Comparison of ENCODE assay signal across 25 cellular contexts in genomic region chr19:7907544-7907943, GRCh38. TPM values are rescaled to one million over a fixed set of nuclear protein-coding genes. Genes with fewer than 3 reads are reported as not detected.
DNase-seq lines count a peak whose midpoint lies in the region; ATAC-seq and TF ChIP-seq lines count a peak whose summit lies in the region.
"Had no signal": no experiment of that assay in that cellular context is flagged by ENCODE, and none has a peak within 500 bp of the region (broad histone marks: within the 10 kb centered on the region; RNA-seq: fewer than 3 reads in every experiment).

No MANE protein-coding gene starts in this region.

- 96% methylated on average over 11 of the region's 11 CpGs for WGBS in mesenchymal stem cell

- H2BK12ac ChIP-seq in mesenchymal stem cell (ENCODE audit: low read length in 2 of 2) = no peak overlapping the region

- POLR2A ChIA-PET in RWPE1 (lab: Yijun Ruan, JAX; ENCODE audit: low non-redundant PET) = interaction anchor here (0.6 to 0.7 kb wide), 2 partner anchors 12 to 39 kb away, joined by 3 to 5 read pairs; partner anchors contain the start of gene SNAPC2

- H3K79me1 ChIP-seq in mesenchymal stem cell (replicated peaks; ENCODE audit: low read length, poor library complexity, severe bottlenecking) = peaks cover 51% of the 10 kb centered on the region

- H3K9ac ChIP-seq in mesenchymal stem cell (ENCODE audit: low read length) = no peak overlapping the region

- peak overlapping the region in 1 of 2 donors; percentile 69 for H3K27ac Mint-ChIP-seq in natural killer cell
- H3K27ac Mint-ChIP-seq: CD14-positive monocyte had no signal

- H3K27me3 Mint-ChIP-seq in natural killer cell (ENCODE audit: low read depth in 2 of 2) = peaks cover 0 to 3% of the 10 kb centered on the region in 2 donors

- H3K4me3 ChIP-seq in left ventricle myocardium inferior = no peak overlapping the region
- peak overlapping the region in 1 of 2 experiments; percentile 15 for H3K4me3 ChIP-seq in mesenchymal stem cell (ENCODE audit: insufficient read depth in 1 of 2, low read depth in 1 of 2, low read length in 2 of 2)
- no peak overlapping the region for H3K4me3 ChIP-seq in upper lobe of right lung

- H3K36me3 Mint-ChIP-seq in natural killer cell = no peaks in the 10 kb centered on the region

- no peaks in the 10 kb centered on the region for H3K9me3 Mint-ChIP-seq in natural killer cell

- H3K23ac ChIP-seq in mesenchymal stem cell (ENCODE audit: low read length in 2 of 2) = no peak overlapping the region

- H3K36me3 ChIP-seq in left ventricle myocardium inferior (peaks cover 53% of the 10 kb centered on the region), mesenchymal stem cell (ENCODE audit: control insufficient read depth in 1 of 2, insufficient read depth in 2 of 2, low read depth in 1 of 2, low read length in 2 of 2) (peaks cover 32 to 68% of the 10 kb centered on the region in 2 experiments), upper lobe of right lung (peaks cover 33% of the 10 kb centered on the region)

- H2AK5ac ChIP-seq in mesenchymal stem cell (ENCODE audit: low read length, severe bottlenecking) = no peak overlapping the region

- no peaks in the 10 kb centered on the region for H3K9me3 ChIP-seq in left ventricle myocardium inferior (replicated peaks)
- no peaks in the 10 kb centered on the region for H3K9me3 ChIP-seq in mesenchymal stem cell (ENCODE audit: control insufficient read depth, low read length)
- no peaks in the 10 kb centered on the region for H3K9me3 ChIP-seq in upper lobe of right lung

- H2AFZ ChIP-seq in mesenchymal stem cell (ENCODE audit: low read depth, low read length) = no peak overlapping the region

- H2BK120ac ChIP-seq in mesenchymal stem cell (ENCODE audit: low read depth, low read length) = no peak overlapping the region

- CTCF ChIA-PET in RWPE1 (lab: Yijun Ruan, JAX) = no interaction called here

- no peak overlapping the region for H3K14ac ChIP-seq in mesenchymal stem cell (ENCODE audit: low read length in 2 of 2)

- peak overlapping the region; percentile 43 for H4K8ac ChIP-seq in mesenchymal stem cell (ENCODE audit: low read length)

- H3K4me1 ChIP-seq in left ventricle myocardium inferior (peaks cover 53% of the 10 kb centered on the region), mesenchymal stem cell (ENCODE audit: control insufficient read depth, insufficient read depth, low read depth, low read length) (peaks cover 41% of the 10 kb centered on the region), upper lobe of right lung (peaks cover 19% of the 10 kb centered on the region)

- H2BK5ac ChIP-seq in mesenchymal stem cell (ENCODE audit: low read depth, low read length, poor library complexity, severe bottlenecking) = no peak overlapping the region

- H3K18ac ChIP-seq in mesenchymal stem cell (ENCODE audit: low read depth in 1 of 2, low read length in 2 of 2) = no peak overlapping the region

- H3K4me3 Mint-ChIP-seq in natural killer cell = no peak overlapping the region

- no peak overlapping the region for H3K4me2 ChIP-seq in mesenchymal stem cell (ENCODE audit: low read length, poor library complexity, severe bottlenecking)

- intact Hi-C loops in left ventricle myocardium inferior (cut with micrococcal nuclease) (no loop called here), left ventricle myocardium superior (cut with micrococcal nuclease) (no loop called here), upper lobe of right lung (cut with DNase I) (no loop called here), natural killer cell (cut with micrococcal nuclease) (no loop called here)

- ATAC-seq in left ventricle myocardium superior = no peak
- ATAC-seq in upper lobe of right lung = no peak
- ATAC-seq in natural killer cell = no peak
- no peak for ATAC-seq in HG02970 (IDR thresholded peaks at IDR 0.05; ENCODE audit: low FRiP score, unreplicated experiment)
- ATAC-seq: HCT116 had no signal

- H3K4me1 Mint-ChIP-seq in natural killer cell = peaks cover 20 to 48% of the 10 kb centered on the region in 2 donors

- H3K27ac ChIP-seq in left ventricle myocardium inferior (replicated peaks) (peak overlapping the region; percentile 23), RWPE1 (peak overlapping the region; percentile 50), mesenchymal stem cell (ENCODE audit: low read length, poor library complexity, severe bottlenecking) (no peak overlapping the region), upper lobe of right lung (no peak overlapping the region)

- H3K4ac ChIP-seq in mesenchymal stem cell (ENCODE audit: low read depth in 1 of 2, low read length in 2 of 2) = no peak overlapping the region

- H3K27me3 ChIP-seq in left ventricle myocardium inferior (ENCODE audit: low read depth) (no peaks in the 10 kb centered on the region), mesenchymal stem cell (ENCODE audit: control insufficient read depth in 1 of 2, insufficient read depth in 1 of 2, low read length in 2 of 2) (no peaks in the 10 kb centered on the region), upper lobe of right lung (no peaks in the 10 kb centered on the region)

- DNase-seq in left ventricle myocardium inferior (no peak), left ventricle myocardium superior (no peak), RWPE1 (ENCODE audit: low spot score) (no peak), mesenchymal stem cell (no peak), upper lobe of right lung (peak; percentile 64), natural killer cell (no peak)
- no peak for DNase-seq in stimulated activated CD8-positive, alpha-beta memory T cell treated with anti-CD3 and anti-CD28 coated beads, Interleukin-4, amount 100 ng/mL, for 48 hours
- DNase-seq: AML-193, DMS53, EL, GF-D8, GOT3, KBM-7, MV-4-11, NCI-H1694, NCI-H2081 treated with DMSO at 0.1 percent for 48 hours, NCI-H2171 treated with DMSO at 0.1 percent for 48 hours, NCI-H524 treated with DMSO at 0.1 percent for 48 hours, NCI-H82, SHP77 had no signal

- H4K91ac ChIP-seq in mesenchymal stem cell (ENCODE audit: low read length) = no peak overlapping the region

- TF ChIP-seq CTCF in left ventricle myocardium inferior (IDR thresholded peaks at IDR 0.05; ENCODE audit: borderline replicate concordance) (no peak), RWPE1 (conservative IDR thresholded peaks at IDR 0.05; ENCODE audit: low read depth) (no peak), upper lobe of right lung (IDR thresholded peaks at IDR 0.05) (no peak), natural killer cell (IDR thresholded peaks at IDR 0.05) (no peak)

- no peak overlapping the region for H2BK15ac ChIP-seq in mesenchymal stem cell (ENCODE audit: low read depth, poor library complexity, severe bottlenecking)

RNA-seq across cellular contexts. Expression of gene MAP2K7, which starts 3.9 kb away (rescaled TPM):
- total RNA-seq in left ventricle myocardium inferior (24.2 TPM), left ventricle myocardium superior (30.4 TPM), upper lobe of right lung (36.4 TPM), natural killer cell (100 to 1,000 TPM; 131 to 218 (median 159) TPM)
- 19.1 TPM for polyA plus RNA-seq in mesenchymal stem cell (2013, experiment 1 of 2)
- 18.7 TPM for polyA plus RNA-seq in mesenchymal stem cell (2013, experiment 2 of 2)

RNA-seq across cellular contexts. Expression of gene TGFBR3L, which starts 7.1 kb away (rescaled TPM):
- total RNA-seq in left ventricle myocardium inferior (8.2 TPM), left ventricle myocardium superior (11.4 TPM), upper lobe of right lung (1.2 TPM), natural killer cell (1 to 10 TPM; 3.5 to 4.6 (median 4.4) TPM)
- 3.1 TPM for polyA plus RNA-seq in mesenchymal stem cell (2013, experiment 1 of 2)
- polyA plus RNA-seq in mesenchymal stem cell (2013, experiment 2 of 2) = 2.7 TPM
- total RNA-seq: A172 had no signal
- polyA plus RNA-seq: AG04450, CD14-positive monocyte had no signal

RNA-seq across cellular contexts. Expression of gene SNAPC2, which starts 12.6 kb away (rescaled TPM):
- total RNA-seq in left ventricle myocardium inferior (9.8 TPM), left ventricle myocardium superior (9.7 TPM), upper lobe of right lung (28.9 TPM), natural killer cell (10 to 100 TPM; 22.1 to 32.4 (median 27.1) TPM)
- polyA plus RNA-seq in mesenchymal stem cell (2013, experiment 1 of 2) = 25.1 TPM
- 25.1 TPM for polyA plus RNA-seq in mesenchymal stem cell (2013, experiment 2 of 2)

RNA-seq across cellular contexts. Expression of gene CTXN1, which starts 18.4 kb away (rescaled TPM):
- 0.22 TPM for total RNA-seq in left ventricle myocardium inferior
- 0.20 TPM for total RNA-seq in left ventricle myocardium superior
- polyA plus RNA-seq in mesenchymal stem cell (2013, experiment 1 of 2) = 20.6 TPM
- 19.0 TPM for polyA plus RNA-seq in mesenchymal stem cell (2013, experiment 2 of 2)
- total RNA-seq in upper lobe of right lung = 1.2 TPM
- total RNA-seq in natural killer cell = under 1 TPM in 1 of 3 donors, not detected in 2; 0.39 TPM
- polyA plus RNA-seq: CD14-positive monocyte had no signal

RNA-seq across cellular contexts. Expression of gene LRRC8E, which starts 19.2 kb away (rescaled TPM):
- total RNA-seq in left ventricle myocardium inferior = 0.44 TPM
- 3.1 TPM for total RNA-seq in left ventricle myocardium superior
- 3.7 TPM for polyA plus RNA-seq in mesenchymal stem cell (2013, experiment 1 of 2)
- 4.0 TPM for polyA plus RNA-seq in mesenchymal stem cell (2013, experiment 2 of 2)
- total RNA-seq in upper lobe of right lung = 11.0 TPM
- not detected for total RNA-seq in natural killer cell
- polyA plus RNA-seq: CD14-positive monocyte had no signal

Comparison
In these comparisons a context has a peak if more than half of its experiments do, and no peak if none do; other contexts are left out.
1. H3K27ac ChIP-seq: peak in left ventricle myocardium inferior (single experiment) and RWPE1 (single experiment); none in mesenchymal stem cell (single experiment) and upper lobe of right lung (single experiment).